Comparison of ENCODE assay signal across 8 cellular contexts in the genomic region with DNA sequence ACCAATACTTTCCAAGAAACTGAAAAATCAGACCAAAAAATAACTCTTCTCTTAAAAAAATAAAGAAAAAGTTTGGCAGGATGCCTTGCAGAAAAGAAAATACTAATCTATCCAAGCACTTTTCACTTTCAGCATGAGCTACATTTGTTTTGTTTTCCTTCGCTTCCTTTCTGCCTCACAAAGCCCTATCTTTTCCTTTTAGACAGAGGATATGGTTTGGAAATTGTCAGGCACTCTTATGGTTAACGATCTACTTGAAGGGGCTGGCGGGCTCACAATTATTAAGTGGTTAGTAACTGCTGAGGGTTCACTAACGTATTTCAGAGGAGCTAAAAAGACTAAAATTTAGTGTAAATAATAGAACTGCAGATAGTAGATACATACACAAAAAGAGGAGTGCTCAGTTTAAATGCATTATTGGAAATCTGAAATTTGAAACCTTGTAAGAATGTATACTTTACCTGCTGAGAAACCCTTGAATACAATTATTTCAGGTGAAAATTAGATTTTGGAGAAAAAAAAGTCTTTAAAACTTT.
DNase-seq lines count a peak whose midpoint lies in the region; ATAC-seq and TF ChIP-seq lines count a peak whose summit lies in the region.

No MANE protein-coding gene starts in this region.

- H3K4me3 Mint-ChIP-seq in dendritic cell treated with granulocyte-macrophage colony-stimulating factor and Interleukin-4, amounts not matched to agents 40 ng/mL and 50 ng/mL, for 4 days = peak overlapping the region; percentile 92
- H3K4me3 Mint-ChIP-seq in nephron = peak overlapping the region; percentile 90 to 99 (median 98)

- peaks cover 19% of the 10 kb centered on the region for H3K4me1 Mint-ChIP-seq in dendritic cell treated with granulocyte-macrophage colony-stimulating factor and Interleukin-4, amounts not matched to agents 40 ng/mL and 50 ng/mL, for 4 days (ENCODE audit: low read depth)
- H3K4me1 Mint-ChIP-seq in nephron = peaks cover 18% of the 10 kb centered on the region

- H3K9ac ChIP-seq in NT2/D1 (ENCODE audit: insufficient read length, low read depth) = peak overlapping the region; percentile 42

- peak overlapping the region; percentile 84 for H3K27ac Mint-ChIP-seq in dendritic cell treated with granulocyte-macrophage colony-stimulating factor and Interleukin-4, amounts not matched to agents 40 ng/mL and 50 ng/mL, for 4 days
- peak overlapping the region; percentile 87 to 97 (median 91) for H3K27ac Mint-ChIP-seq in nephron

- peak; percentile 58 for DNase-seq in DMS 273 (lab: John Stamatoyannopoulos, UW; ENCODE audit: unreplicated experiment)
- no peak for DNase-seq in DMS 273 treated with DMSO at 0.1 percent for 48 hours (lab: John Stamatoyannopoulos, UW)
- DNase-seq in NT2/D1 (ENCODE audit: low read depth, low spot score) = no peak
- DNase-seq in UCSD-AML1 (lab: John Stamatoyannopoulos, UW; ENCODE audit: unreplicated experiment) = no peak

- peaks cover 20% of the 10 kb centered on the region for H3K27me3 ChIP-seq in NT2/D1 (ENCODE audit: insufficient read depth, insufficient read length)

- intact Hi-C loops in dendritic cell treated with granulocyte-macrophage colony-stimulating factor and Interleukin-4, amounts not matched to agents 40 ng/mL and 50 ng/mL, for 4 days (cut with micrococcal nuclease) = no loop called here

- no peak for TF ChIP-seq CTCF in nephron (IDR thresholded peaks at IDR 0.05; ENCODE audit: unreplicated experiment in 3 of 3)

- H3K4me3 ChIP-seq in NT2/D1 (ENCODE audit: insufficient read length, low read depth) = peak overlapping the region; percentile 34

- H3K27me3 Mint-ChIP-seq in dendritic cell treated with granulocyte-macrophage colony-stimulating factor and Interleukin-4, amounts not matched to agents 40 ng/mL and 50 ng/mL, for 4 days = peaks cover 6% of the 10 kb centered on the region
- peaks cover 32% of the 10 kb centered on the region for H3K27me3 Mint-ChIP-seq in nephron (ENCODE audit: low read depth)

- H3K9me3 ChIP-seq in NT2/D1 (ENCODE audit: insufficient read depth, low read length) = no peaks in the 10 kb centered on the region

- ATAC-seq in GM18517 (IDR thresholded peaks at IDR 0.05; ENCODE audit: unreplicated experiment) (no peak), HG02798 (IDR thresholded peaks at IDR 0.05; ENCODE audit: poor library complexity, unreplicated experiment) (no peak)

- H3K36me3 Mint-ChIP-seq in dendritic cell treated with granulocyte-macrophage colony-stimulating factor and Interleukin-4, amounts not matched to agents 40 ng/mL and 50 ng/mL, for 4 days (ENCODE audit: low read depth) = peaks cover 25% of the 10 kb centered on the region
- H3K36me3 Mint-ChIP-seq in nephron (ENCODE audit: low read depth) = peaks cover 3% of the 10 kb centered on the region

- H3K36me3 ChIP-seq in NT2/D1 (ENCODE audit: insufficient read depth, insufficient read length, low read length) = peaks cover 2% of the 10 kb centered on the region

- no peaks in the 10 kb centered on the region for H3K4me1 ChIP-seq in NT2/D1 (ENCODE audit: insufficient read depth, insufficient read length)

- no peaks in the 10 kb centered on the region for H3K9me3 Mint-ChIP-seq in dendritic cell treated with granulocyte-macrophage colony-stimulating factor and Interleukin-4, amounts not matched to agents 40 ng/mL and 50 ng/mL, for 4 days
- no peaks in the 10 kb centered on the region for H3K9me3 Mint-ChIP-seq in nephron
